30 cellular contexts compared by ENCODE assay signal in genomic region chr12:121456551-121456950, GRCh38. TPM values are rescaled to one million over a fixed set of nuclear protein-coding genes. Genes with fewer than 3 reads are reported as not detected.
A peak's percentile ranks its signal among the peaks of the same experiment; 100 is the strongest.
DNase-seq lines count a peak whose midpoint lies in the region; ATAC-seq and TF ChIP-seq lines count a peak whose summit lies in the region.
"Had no signal": no experiment of that assay in that cellular context is flagged by ENCODE, and none has a peak within 500 bp of the region (broad histone marks: within the 10 kb centered on the region; RNA-seq: fewer than 3 reads in every experiment).

No MANE protein-coding gene starts in this region.

- H3K4me3 Mint-ChIP-seq in GM23338, result no peak overlapping the region
- H3K4me3 Mint-ChIP-seq in dendritic cell treated with granulocyte-macrophage colony-stimulating factor and Interleukin-4, amounts not matched to agents 40 ng/mL and 50 ng/mL, for 4 days, result no peak overlapping the region
- no peak overlapping the region for H3K4me3 Mint-ChIP-seq in neural crest cell
- no peak overlapping the region for H3K4me3 Mint-ChIP-seq in T-helper 2 cell treated with Interferon-gamma antibody and Interleukin-4, amounts not matched to agents 5 μg/mL and 100 μg/mL, for 36 hours
- H3K4me3 Mint-ChIP-seq: activated CD4-positive, alpha-beta T cell treated with anti-CD3 and anti-CD28 coated beads, Interleukin-2, amount 10 ng/mL, durations not matched to agents 24 days and 14 days; activated naive CD8-positive, alpha-beta T cell treated with anti-CD3 and anti-CD28 coated beads, Interleukin-2, amount 10 ng/mL, durations not matched to agents 7 days and 5 days; activated T-cell treated with anti-CD3 and anti-CD28 coated beads, Interleukin-2, amount 50 U/mL, for 4 hours had no signal

- no peak overlapping the region for H3K27ac ChIP-seq in BLaER1
- H3K27ac ChIP-seq in GM23338 (ENCODE audit: low read depth), result peak overlapping the region; percentile 59; the same call in 1 of the 2 replicates
- no peak overlapping the region for H3K27ac ChIP-seq in suprapubic skin
- H3K27ac ChIP-seq: A549, cardiac muscle cell, colonic mucosa, psoas muscle, upper lobe of right lung, WERI-Rb-1 had no signal

- TF ChIP-seq EP300 in suprapubic skin (IDR thresholded peaks at IDR 0.05), result no peak

- H4K20me1 ChIP-seq in BLaER1 (peaks cover 100% of the 10 kb centered on the region), GM23338 (replicated peaks; ENCODE audit: insufficient read depth) (peaks cover 44% of the 10 kb centered on the region)

- H3K36me3 Mint-ChIP-seq in GM23338 (ENCODE audit: low read depth), result peaks cover 23% of the 10 kb centered on the region
- peaks cover 53% of the 10 kb centered on the region for H3K36me3 Mint-ChIP-seq in dendritic cell treated with granulocyte-macrophage colony-stimulating factor and Interleukin-4, amounts not matched to agents 40 ng/mL and 50 ng/mL, for 4 days (ENCODE audit: low read depth)
- peaks cover 8% of the 10 kb centered on the region for H3K36me3 Mint-ChIP-seq in neural crest cell (ENCODE audit: low read depth)
- peaks cover 10% of the 10 kb centered on the region for H3K36me3 Mint-ChIP-seq in T-helper 2 cell treated with Interferon-gamma antibody and Interleukin-4, amounts not matched to agents 5 μg/mL and 100 μg/mL, for 36 hours (ENCODE audit: low read depth)

- no peak for TF ChIP-seq POLR2A in suprapubic skin (IDR thresholded peaks at IDR 0.05)

- TF ChIP-seq CTCF in GM23338 (conservative IDR thresholded peaks at IDR 0.05; ENCODE audit: low read depth in 2 of 2) (no peak), neural crest cell (conservative IDR thresholded peaks at IDR 0.05) (no peak), suprapubic skin (IDR thresholded peaks at IDR 0.05) (no peak)

- ATAC-seq in GM23338, result no peak
- ATAC-seq: A549; activated T-cell treated with anti-CD3 and anti-CD28 coated beads, Interleukin-2, amount 50 U/mL, for 4 hours; sciatic nerve; upper lobe of right lung had no signal

- H3K27me3 ChIP-seq in BLaER1 (no peaks in the 10 kb centered on the region), GM23338 (ENCODE audit: insufficient read depth) (no peaks in the 10 kb centered on the region), suprapubic skin (no peaks in the 10 kb centered on the region)
- H3K27me3 ChIP-seq: cardiac muscle cell, colonic mucosa, upper lobe of right lung had no signal

- peaks cover 16% of the 10 kb centered on the region for H3K27me3 Mint-ChIP-seq in GM23338 (ENCODE audit: insufficient read depth, low read depth, poor library complexity)
- H3K27me3 Mint-ChIP-seq in dendritic cell treated with granulocyte-macrophage colony-stimulating factor and Interleukin-4, amounts not matched to agents 40 ng/mL and 50 ng/mL, for 4 days, result no peaks in the 10 kb centered on the region
- no peaks in the 10 kb centered on the region for H3K27me3 Mint-ChIP-seq in neural crest cell (ENCODE audit: low read depth)
- H3K27me3 Mint-ChIP-seq in T-helper 2 cell treated with Interferon-gamma antibody and Interleukin-4, amounts not matched to agents 5 μg/mL and 100 μg/mL, for 36 hours (ENCODE audit: low read depth), result no peaks in the 10 kb centered on the region
- H3K27me3 Mint-ChIP-seq: activated CD4-positive, alpha-beta T cell treated with anti-CD3 and anti-CD28 coated beads, Interleukin-2, amount 10 ng/mL, durations not matched to agents 24 days and 14 days; activated naive CD8-positive, alpha-beta T cell treated with anti-CD3 and anti-CD28 coated beads, Interleukin-2, amount 10 ng/mL, durations not matched to agents 7 days and 5 days; CD4-positive, alpha-beta memory T cell had no signal

- DNase-seq in GM23338 (ENCODE audit: low spot score), result no peak
- no peak for DNase-seq in neural crest cell (ENCODE audit: low read depth, low spot score)
- no peak for DNase-seq in activated CD4-positive, alpha-beta T cell treated with anti-CD3 and anti-CD28 coated beads for 4 hours
- DNase-seq in T-helper 2 cell treated with Interferon-gamma antibody and Interleukin-4, amounts not matched to agents 5 μg/mL and 100 μg/mL, for 36 hours (ENCODE audit: low spot score), result no peak
- no peak for DNase-seq in suprapubic skin (ENCODE audit: low spot score in 2 of 2)
- no peak for DNase-seq in NCI-H1694 treated with DMSO at 0.1 percent for 48 hours (lab: John Stamatoyannopoulos, UW)
- DNase-seq: activated CD4-positive, alpha-beta T cell treated with anti-CD3 and anti-CD28 coated beads, Interleukin-2, amount 10 ng/mL, durations not matched to agents 24 days and 14 days; activated gamma-delta T cell treated with Interleukin-2 at 50 U/mL for 16 hours; activated naive CD8-positive, alpha-beta T cell treated with anti-CD3 and anti-CD28 coated beads, Interleukin-2, amount 10 ng/mL, durations not matched to agents 7 days and 5 days; activated T-cell treated with anti-CD3 and anti-CD28 coated beads, Interleukin-2, amount 50 U/mL, for 4 hours; CD4-positive, alpha-beta memory T cell; colonic mucosa; effector memory CD4-positive, alpha-beta T cell; erythroblast; hypothalamus; NCI-H146; NCI-H2107; NCI-H748 treated with DMSO at 0.1 percent for 48 hours; psoas muscle; SIG-M5; stimulated activated CD4-positive, alpha-beta T cell treated with anti-CD3 and anti-CD28 coated beads, Interleukin-4, amount 100 ng/mL, for 4 hours; substantia nigra; T-helper 9 cell; upper lobe of right lung; WERI-Rb-1 had no signal

- WGBS in suprapubic skin, result 83% methylated on average over 8 of the region's 8 CpGs

- H3K27ac Mint-ChIP-seq in GM23338 (peak overlapping the region; percentile 85), neural crest cell (ENCODE audit: unreplicated experiment) (peak overlapping the region; percentile 62)
- H3K27ac Mint-ChIP-seq in dendritic cell treated with granulocyte-macrophage colony-stimulating factor and Interleukin-4, amounts not matched to agents 40 ng/mL and 50 ng/mL, for 4 days, result peak overlapping the region; percentile 60
- H3K27ac Mint-ChIP-seq in T-helper 2 cell treated with Interferon-gamma antibody and Interleukin-4, amounts not matched to agents 5 μg/mL and 100 μg/mL, for 36 hours, result no peak overlapping the region
- H3K27ac Mint-ChIP-seq: activated CD4-positive, alpha-beta T cell treated with anti-CD3 and anti-CD28 coated beads, Interleukin-2, amount 10 ng/mL, durations not matched to agents 24 days and 14 days; activated naive CD8-positive, alpha-beta T cell treated with anti-CD3 and anti-CD28 coated beads, Interleukin-2, amount 10 ng/mL, durations not matched to agents 7 days and 5 days had no signal

- H3K4me1 Mint-ChIP-seq in GM23338, result peaks cover 22% of the 10 kb centered on the region; the same call in 2 of the 3 replicates
- peaks cover 95% of the 10 kb centered on the region for H3K4me1 Mint-ChIP-seq in dendritic cell treated with granulocyte-macrophage colony-stimulating factor and Interleukin-4, amounts not matched to agents 40 ng/mL and 50 ng/mL, for 4 days (ENCODE audit: low read depth)
- H3K4me1 Mint-ChIP-seq in neural crest cell, result peaks cover 7% of the 10 kb centered on the region
- peaks cover 24% of the 10 kb centered on the region for H3K4me1 Mint-ChIP-seq in T-helper 2 cell treated with Interferon-gamma antibody and Interleukin-4, amounts not matched to agents 5 μg/mL and 100 μg/mL, for 36 hours (ENCODE audit: low read depth)

- peaks cover 85% of the 10 kb centered on the region for H3K79me2 ChIP-seq in GM23338 (replicated peaks; ENCODE audit: insufficient read depth)

- H3K9ac ChIP-seq in BLaER1, result no peak overlapping the region; the same call in 1 of the 2 replicates

- H3K4me3 ChIP-seq in BLaER1 (no peak overlapping the region), GM23338 (no peak overlapping the region), suprapubic skin (no peak overlapping the region)
- H3K4me3 ChIP-seq: A549, cardiac muscle cell, colonic mucosa, psoas muscle, upper lobe of right lung had no signal

- H3K4me2 ChIP-seq in BLaER1 (peak overlapping the region; percentile 92), GM23338 (no peak overlapping the region)
- H3K4me2 ChIP-seq: A549 had no signal

- intact Hi-C loops in dendritic cell treated with granulocyte-macrophage colony-stimulating factor and Interleukin-4, amounts not matched to agents 40 ng/mL and 50 ng/mL, for 4 days (cut with micrococcal nuclease), result no loop called here

- peaks cover 79% of the 10 kb centered on the region for H3K4me1 ChIP-seq in BLaER1
- no peaks in the 10 kb centered on the region for H3K4me1 ChIP-seq in GM23338 (ENCODE audit: insufficient read depth)
- H3K4me1 ChIP-seq in suprapubic skin, result peaks cover 20% of the 10 kb centered on the region
- H3K4me1 ChIP-seq: A549 had no signal

- H2AFZ ChIP-seq in GM23338, result no peak overlapping the region

- H3K9me3 Mint-ChIP-seq in GM23338 (no peaks in the 10 kb centered on the region; the same call in 2 of the 3 replicates), neural crest cell (no peaks in the 10 kb centered on the region)
- no peaks in the 10 kb centered on the region for H3K9me3 Mint-ChIP-seq in dendritic cell treated with granulocyte-macrophage colony-stimulating factor and Interleukin-4, amounts not matched to agents 40 ng/mL and 50 ng/mL, for 4 days
- no peaks in the 10 kb centered on the region for H3K9me3 Mint-ChIP-seq in T-helper 2 cell treated with Interferon-gamma antibody and Interleukin-4, amounts not matched to agents 5 μg/mL and 100 μg/mL, for 36 hours
- H3K9me3 Mint-ChIP-seq: activated CD4-positive, alpha-beta T cell treated with anti-CD3 and anti-CD28 coated beads, Interleukin-2, amount 10 ng/mL, durations not matched to agents 24 days and 14 days; activated naive CD8-positive, alpha-beta T cell treated with anti-CD3 and anti-CD28 coated beads, Interleukin-2, amount 10 ng/mL, durations not matched to agents 7 days and 5 days; activated T-cell treated with anti-CD3 and anti-CD28 coated beads, Interleukin-2, amount 50 U/mL, for 4 hours had no signal

- H3K9me2 ChIP-seq in GM23338 (ENCODE audit: insufficient read depth), result no peaks in the 10 kb centered on the region

- peaks cover 77% of the 10 kb centered on the region for H3K36me3 ChIP-seq in BLaER1
- H3K36me3 ChIP-seq in GM23338 (ENCODE audit: insufficient read depth), result peaks cover 6% of the 10 kb centered on the region; the same call in 1 of the 2 replicates
- H3K36me3 ChIP-seq in suprapubic skin, result peaks cover 2% of the 10 kb centered on the region
- H3K36me3 ChIP-seq: cardiac muscle cell, colonic mucosa had no signal

- H3F3A ChIP-seq in GM23338 (replicated peaks; ENCODE audit: low read depth), result no peaks in the 10 kb centered on the region

- H3K9me3 ChIP-seq in BLaER1, result peaks cover 14% of the 10 kb centered on the region
- no peaks in the 10 kb centered on the region for H3K9me3 ChIP-seq in suprapubic skin
- H3K9me3 ChIP-seq: A549, colonic mucosa, psoas muscle, upper lobe of right lung had no signal

RNA-seq across cellular contexts. Expression of gene RNF34, which starts 56.6 kb away (rescaled TPM):
- 50.1 and 63.3 TPM in 2 replicates for total RNA-seq in GM23338 (2014; rRNA removed; shearing (Covaris generic))
- 47.1 and 47.2 TPM in 2 replicates for polyA plus RNA-seq in GM23338 (2016; fragmentation: Nextera tagmentation; extraction: Ambion mirVana)
- total RNA-seq in neural crest cell, result 58.5 and 60.7 TPM in 2 replicates
- total RNA-seq in suprapubic skin, result 10 to 100 TPM; 14.6 to 40.3 (median 30.4) TPM
